ENCODE assay signal across 1 cellular context in the genomic region with DNA sequence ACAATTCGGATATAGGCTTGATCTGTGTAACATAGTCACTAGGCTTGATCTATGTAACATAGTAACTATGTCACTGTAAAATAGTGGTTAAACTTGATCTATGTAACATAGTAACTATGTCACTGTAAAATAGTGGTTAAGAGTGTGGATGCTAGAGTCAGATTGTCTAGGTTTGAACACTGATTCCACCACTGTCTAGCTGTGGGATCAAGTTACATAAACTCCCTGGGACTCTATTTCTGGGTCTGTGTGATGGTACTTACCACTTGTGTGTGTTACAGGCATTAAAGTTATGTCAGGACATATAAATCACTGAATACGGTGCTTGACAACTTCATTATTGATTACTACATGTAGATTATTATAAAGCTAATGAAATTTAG.
TF ChIP-seq lines count a peak whose summit lies in the region.

No MANE protein-coding gene starts in this region.

TF ChIP-seq in WTC11, 78 proteins besides CTCF, POLR2A, EP300 and RAD21:
- TF ChIP-seq CREM (CRISPR knock-in tag; IDR thresholded peaks at IDR 0.05) = no peak
- no peak for TF ChIP-seq AFF4 (CRISPR knock-in tag; IDR thresholded peaks at IDR 0.05; ENCODE audit: borderline replicate concordance)
- TF ChIP-seq, protein P1, sequence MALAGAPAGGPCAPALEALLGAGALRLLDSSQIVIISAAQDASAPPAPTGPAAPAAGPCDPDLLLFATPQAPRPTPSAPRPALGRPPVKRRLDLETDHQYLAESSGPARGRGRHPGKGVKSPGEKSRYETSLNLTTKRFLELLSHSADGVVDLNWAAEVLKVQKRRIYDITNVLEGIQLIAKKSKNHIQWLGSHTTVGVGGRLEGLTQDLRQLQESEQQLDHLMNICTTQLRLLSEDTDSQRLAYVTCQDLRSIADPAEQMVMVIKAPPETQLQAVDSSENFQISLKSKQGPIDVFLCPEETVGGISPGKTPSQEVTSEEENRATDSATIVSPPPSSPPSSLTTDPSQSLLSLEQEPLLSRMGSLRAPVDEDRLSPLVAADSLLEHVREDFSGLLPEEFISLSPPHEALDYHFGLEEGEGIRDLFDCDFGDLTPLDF (CRISPR knock-in tag; IDR thresholded peaks at IDR 0.05) = no peak
- TF ChIP-seq AR (CRISPR knock-in tag; IDR thresholded peaks at IDR 0.05) = no peak
- TF ChIP-seq SMAD4 (CRISPR knock-in tag; IDR thresholded peaks at IDR 0.05) = no peak
- no peak for TF ChIP-seq TCF7 (CRISPR knock-in tag; IDR thresholded peaks at IDR 0.05; ENCODE audit: low read depth)
- no peak for TF ChIP-seq ZNF138 (CRISPR knock-in tag; conservative IDR thresholded peaks at IDR 0.05)
- no peak for TF ChIP-seq JUN (CRISPR knock-in tag; IDR thresholded peaks at IDR 0.05)
- no peak for TF ChIP-seq KAT7 (CRISPR knock-in tag; IDR thresholded peaks at IDR 0.05; ENCODE audit: borderline replicate concordance)
- TF ChIP-seq NR3C1 (CRISPR knock-in tag; conservative IDR thresholded peaks at IDR 0.05; ENCODE audit: low read depth) = no peak
- no peak for TF ChIP-seq GABPB1 (CRISPR knock-in tag; IDR thresholded peaks at IDR 0.05)
